In the genomic region with DNA sequence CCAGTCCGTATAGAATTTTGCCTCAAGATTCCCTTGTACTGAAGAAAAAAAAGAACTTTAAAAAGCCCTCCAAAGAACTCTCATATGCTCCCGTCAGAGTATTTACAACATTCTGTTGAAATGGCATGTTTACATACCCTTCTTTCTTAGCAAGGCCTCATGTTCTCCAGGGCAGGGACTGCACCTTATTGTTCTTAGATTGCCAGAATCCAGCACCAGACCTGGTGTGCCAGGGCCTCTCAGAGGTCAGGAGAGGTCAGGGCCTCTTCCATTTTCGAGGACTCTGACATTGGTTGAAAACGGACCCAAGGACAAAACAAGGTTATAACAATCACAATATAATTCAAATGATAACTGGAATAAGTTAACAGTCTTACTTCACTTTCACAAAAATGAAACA, we compare ENCODE assay signal across 1 cellular context.
TF ChIP-seq lines count a peak whose summit lies in the region.

No MANE protein-coding gene starts in this region.

TF ChIP-seq in HepG2, 621 proteins besides CTCF, POLR2A, EP300 and RAD21 (continued from another document):
- TF ChIP-seq, protein P1, sequence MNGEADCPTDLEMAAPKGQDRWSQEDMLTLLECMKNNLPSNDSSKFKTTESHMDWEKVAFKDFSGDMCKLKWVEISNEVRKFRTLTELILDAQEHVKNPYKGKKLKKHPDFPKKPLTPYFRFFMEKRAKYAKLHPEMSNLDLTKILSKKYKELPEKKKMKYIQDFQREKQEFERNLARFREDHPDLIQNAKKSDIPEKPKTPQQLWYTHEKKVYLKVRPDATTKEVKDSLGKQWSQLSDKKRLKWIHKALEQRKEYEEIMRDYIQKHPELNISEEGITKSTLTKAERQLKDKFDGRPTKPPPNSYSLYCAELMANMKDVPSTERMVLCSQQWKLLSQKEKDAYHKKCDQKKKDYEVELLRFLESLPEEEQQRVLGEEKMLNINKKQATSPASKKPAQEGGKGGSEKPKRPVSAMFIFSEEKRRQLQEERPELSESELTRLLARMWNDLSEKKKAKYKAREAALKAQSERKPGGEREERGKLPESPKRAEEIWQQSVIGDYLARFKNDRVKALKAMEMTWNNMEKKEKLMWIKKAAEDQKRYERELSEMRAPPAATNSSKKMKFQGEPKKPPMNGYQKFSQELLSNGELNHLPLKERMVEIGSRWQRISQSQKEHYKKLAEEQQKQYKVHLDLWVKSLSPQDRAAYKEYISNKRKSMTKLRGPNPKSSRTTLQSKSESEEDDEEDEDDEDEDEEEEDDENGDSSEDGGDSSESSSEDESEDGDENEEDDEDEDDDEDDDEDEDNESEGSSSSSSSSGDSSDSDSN (CRISPR knock-in tag; IDR thresholded peaks at IDR 0.05), result no peak
